ENCODE assay signal across 8 cellular contexts in genomic region chr6:27188206-27188884, GRCh38. TPM values are rescaled to one million over a fixed set of nuclear protein-coding genes. Genes with fewer than 3 reads are reported as not detected.
A peak's percentile ranks its signal among the peaks of the same experiment; 100 is the strongest.
DNase-seq lines count a peak whose midpoint lies in the region; ATAC-seq and TF ChIP-seq lines count a peak whose summit lies in the region.

No MANE protein-coding gene starts in this region.

- H3K9me3 ChIP-seq in muscle layer of duodenum (ENCODE audit: control insufficient read depth in 1 of 2, low read length in 2 of 2) (no peaks in the 10 kb centered on the region), upper lobe of right lung (no peaks in the 10 kb centered on the region)

- peak overlapping the region; percentile 87 for H3K27ac ChIP-seq in muscle layer of duodenum (ENCODE audit: low read length)
- H3K27ac ChIP-seq in upper lobe of right lung = peak overlapping the region; percentile 83

- H3K4me1 ChIP-seq in muscle layer of duodenum (ENCODE audit: control insufficient read depth in 1 of 2, insufficient read depth in 2 of 2, low read length in 2 of 2) (peaks cover 0 to 8% of the 10 kb centered on the region in 2 donors), upper lobe of right lung (no peaks in the 10 kb centered on the region)

- H3K4me3 ChIP-seq in AG09309 (ENCODE audit: control insufficient read depth, low read depth, low read length) (peak overlapping the region; percentile 51), muscle layer of duodenum (ENCODE audit: low read depth in 1 of 2, low read length in 2 of 2) (peak overlapping the region; percentile 79 to 89), upper lobe of right lung (peak overlapping the region; percentile 65)

- TF ChIP-seq POLR2A in GM18526 (IDR thresholded peaks at IDR 0.05; ENCODE audit: extremely low read depth, insufficient read length) = peak; percentile 34

- peaks cover 6% of the 10 kb centered on the region for H3K27me3 Mint-ChIP-seq in activated CD8-positive, alpha-beta memory T cell treated with anti-CD3 and anti-CD28 coated beads, Interleukin-2, amount 10 ng/mL, durations not matched to agents 7 days and 5 days

- H3K27me3 ChIP-seq in muscle layer of duodenum (ENCODE audit: low read depth, low read length) = no peaks in the 10 kb centered on the region
- H3K27me3 ChIP-seq in upper lobe of right lung = no peaks in the 10 kb centered on the region

- peak overlapping the region; percentile 95 for H3K4me3 Mint-ChIP-seq in activated CD8-positive, alpha-beta memory T cell treated with anti-CD3 and anti-CD28 coated beads, Interleukin-2, amount 10 ng/mL, durations not matched to agents 7 days and 5 days

- ATAC-seq in HG02943 (IDR thresholded peaks at IDR 0.05; ENCODE audit: low read depth, unreplicated experiment) (peak; percentile 90), esophagus mucosa (peak; percentile 92), upper lobe of right lung (peak; percentile 93)
- peak; percentile 92 for ATAC-seq in activated CD8-positive, alpha-beta memory T cell treated with anti-CD3 and anti-CD28 coated beads, Interleukin-2, amount 10 ng/mL, durations not matched to agents 7 days and 5 days

- H3K36me3 ChIP-seq in muscle layer of duodenum (ENCODE audit: control insufficient read depth in 1 of 2, insufficient read depth in 2 of 2, low read length in 2 of 2) (no peaks in the 10 kb centered on the region), upper lobe of right lung (no peaks in the 10 kb centered on the region)

- DNase-seq in AG09309 (ENCODE audit: low read depth) (no peak), NCI-H345 treated with DMSO at 0.1 percent for 48 hours (lab: John Stamatoyannopoulos, UW; ENCODE audit: unreplicated experiment) (peak; percentile 57), upper lobe of right lung (peak; percentile 77)
- peak; percentile 54 for DNase-seq in activated CD8-positive, alpha-beta memory T cell treated with anti-CD3 and anti-CD28 coated beads, Interleukin-2, amount 10 ng/mL, durations not matched to agents 7 days and 5 days

- H3K36me3 Mint-ChIP-seq in activated CD8-positive, alpha-beta memory T cell treated with anti-CD3 and anti-CD28 coated beads, Interleukin-2, amount 10 ng/mL, durations not matched to agents 7 days and 5 days = no peaks in the 10 kb centered on the region

- no peaks in the 10 kb centered on the region for H3K9me3 Mint-ChIP-seq in activated CD8-positive, alpha-beta memory T cell treated with anti-CD3 and anti-CD28 coated beads, Interleukin-2, amount 10 ng/mL, durations not matched to agents 7 days and 5 days (ENCODE audit: low read depth)

- intact Hi-C loops in upper lobe of right lung (cut with DNase I) = no loop called here

- TF ChIP-seq CTCF in AG09309 (IDR thresholded peaks at IDR 0.05; ENCODE audit: control insufficient read depth, insufficient read depth, low read depth, low read length, missing control alignments) (no peak), upper lobe of right lung (IDR thresholded peaks at IDR 0.05) (no peak)

- H3K27ac Mint-ChIP-seq in activated CD8-positive, alpha-beta memory T cell treated with anti-CD3 and anti-CD28 coated beads, Interleukin-2, amount 10 ng/mL, durations not matched to agents 7 days and 5 days = peak overlapping the region; percentile 83

- CTCF ChIA-PET in activated CD8-positive, alpha-beta memory T cell treated with anti-CD3 and anti-CD28 coated beads, Interleukin-2, amount 10 ng/mL, durations not matched to agents 7 days and 5 days (lab: Charles Lee) = interaction anchor here (0.5 to 2.2 kb wide), 16 partner anchors 11 to 708 kb away, joined by 3 to 25 read pairs (median 4); partner anchors contain the start of gene POM121L2

- peaks cover 17% of the 10 kb centered on the region for H3K4me1 Mint-ChIP-seq in activated CD8-positive, alpha-beta memory T cell treated with anti-CD3 and anti-CD28 coated beads, Interleukin-2, amount 10 ng/mL, durations not matched to agents 7 days and 5 days

RNA-seq across cellular contexts. Expression of gene PRSS16, which starts 59.2 kb away (rescaled TPM):
- total RNA-seq in activated CD8-positive, alpha-beta memory T cell treated with anti-CD3 and anti-CD28 coated beads, Interleukin-2, amount 10 ng/mL, durations not matched to agents 7 days and 5 days = under 1 TPM; 0.33 to 0.82 TPM
- total RNA-seq in esophagus mucosa (7.7 TPM), upper lobe of right lung (15.1 TPM)
